Comparison of ENCODE assay signal across 8 cellular contexts in genomic region chr7:92246363-92247101, GRCh38.
DNase-seq lines count a peak whose midpoint lies in the region; ATAC-seq lines count a peak whose summit lies in the region.

No MANE protein-coding gene starts in this region.

- peak; percentile 41 for ATAC-seq in GM18511 (IDR thresholded peaks at IDR 0.05; ENCODE audit: unreplicated experiment)
- peak; percentile 33 for ATAC-seq in HG02938 (IDR thresholded peaks at IDR 0.05; ENCODE audit: unreplicated experiment)

- DNase-seq in AG20443 (ENCODE audit: low spot score), result peak; percentile 50
- peak; percentile 21 for DNase-seq in NCI-H2171 (lab: John Stamatoyannopoulos, UW)
- DNase-seq in activated gamma-delta T cell treated with anti-CD3 and anti-CD28 coated beads, Interleukin-2, amount 50 U/mL, for 16 hours (ENCODE audit: low read depth), result peak; percentile 7
- peak; percentile 55 for DNase-seq in germinal center (ENCODE audit: low spot score)
- peak in 48 of 56 donors; percentile 1 to 78 (median 50) for DNase-seq in nucleus accumbens (lab: John Stamatoyannopoulos, UW)
- no peak for DNase-seq in GOT3 (lab: John Stamatoyannopoulos, UW)
